Comparison of ENCODE assay signal across 1 cellular context in the genomic region with DNA sequence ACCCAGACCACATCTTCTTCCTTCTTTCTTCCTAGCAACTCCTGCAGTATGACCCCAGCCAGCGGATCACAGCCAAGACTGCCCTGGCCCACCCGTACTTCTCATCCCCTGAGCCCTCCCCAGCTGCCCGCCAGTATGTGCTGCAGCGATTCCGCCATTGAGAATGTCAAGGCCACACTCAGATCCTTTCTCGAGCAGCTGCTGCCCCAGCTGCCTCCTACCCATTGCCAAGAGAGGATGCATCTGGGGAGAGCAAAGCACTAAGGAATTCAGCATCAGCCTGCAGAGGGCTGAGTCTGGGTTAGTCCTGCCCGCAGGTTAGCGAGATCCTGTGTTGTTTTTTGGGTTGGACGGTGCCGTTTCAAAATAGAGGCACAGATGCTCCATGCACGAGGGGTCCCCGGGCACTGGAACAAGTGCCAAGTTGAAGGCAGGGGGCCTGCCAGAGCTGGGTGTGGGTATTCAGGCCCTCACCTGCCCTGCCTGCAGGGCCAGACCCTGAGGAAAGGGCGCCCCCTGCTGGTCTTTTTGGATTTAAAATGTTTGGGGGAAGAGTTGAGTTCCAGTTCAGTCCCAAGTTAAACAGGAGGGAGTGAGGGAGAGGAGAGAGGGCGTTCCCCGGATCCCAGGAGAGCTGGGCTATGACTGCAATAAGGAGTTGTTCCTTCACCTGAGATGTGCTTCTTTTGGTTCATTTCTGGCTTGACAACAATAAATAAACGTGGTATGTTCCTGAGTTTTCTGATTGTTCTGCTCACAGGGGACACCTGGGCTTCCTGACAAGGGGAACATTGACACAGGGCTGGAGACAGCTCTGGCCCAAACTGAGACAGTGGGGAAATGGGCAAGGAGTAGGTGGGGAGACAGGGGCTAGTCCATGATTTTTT.
TF ChIP-seq lines count a peak whose summit lies in the region.

No MANE protein-coding gene starts in this region.

TF ChIP-seq in K562, 482 proteins besides CTCF, POLR2A, EP300 and RAD21 (continued from another document and continues in another):
- TF ChIP-seq, protein P1, sequence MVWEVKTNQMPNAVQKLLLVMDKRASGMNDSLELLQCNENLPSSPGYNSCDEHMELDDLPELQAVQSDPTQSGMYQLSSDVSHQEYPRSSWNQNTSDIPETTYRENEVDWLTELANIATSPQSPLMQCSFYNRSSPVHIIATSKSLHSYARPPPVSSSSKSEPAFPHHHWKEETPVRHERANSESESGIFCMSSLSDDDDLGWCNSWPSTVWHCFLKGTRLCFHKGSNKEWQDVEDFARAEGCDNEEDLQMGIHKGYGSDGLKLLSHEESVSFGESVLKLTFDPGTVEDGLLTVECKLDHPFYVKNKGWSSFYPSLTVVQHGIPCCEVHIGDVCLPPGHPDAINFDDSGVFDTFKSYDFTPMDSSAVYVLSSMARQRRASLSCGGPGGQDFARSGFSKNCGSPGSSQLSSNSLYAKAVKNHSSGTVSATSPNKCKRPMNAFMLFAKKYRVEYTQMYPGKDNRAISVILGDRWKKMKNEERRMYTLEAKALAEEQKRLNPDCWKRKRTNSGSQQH (CRISPR knock-in tag; IDR thresholded peaks at IDR 0.05), result no peak
- TF ChIP-seq, protein P2, sequence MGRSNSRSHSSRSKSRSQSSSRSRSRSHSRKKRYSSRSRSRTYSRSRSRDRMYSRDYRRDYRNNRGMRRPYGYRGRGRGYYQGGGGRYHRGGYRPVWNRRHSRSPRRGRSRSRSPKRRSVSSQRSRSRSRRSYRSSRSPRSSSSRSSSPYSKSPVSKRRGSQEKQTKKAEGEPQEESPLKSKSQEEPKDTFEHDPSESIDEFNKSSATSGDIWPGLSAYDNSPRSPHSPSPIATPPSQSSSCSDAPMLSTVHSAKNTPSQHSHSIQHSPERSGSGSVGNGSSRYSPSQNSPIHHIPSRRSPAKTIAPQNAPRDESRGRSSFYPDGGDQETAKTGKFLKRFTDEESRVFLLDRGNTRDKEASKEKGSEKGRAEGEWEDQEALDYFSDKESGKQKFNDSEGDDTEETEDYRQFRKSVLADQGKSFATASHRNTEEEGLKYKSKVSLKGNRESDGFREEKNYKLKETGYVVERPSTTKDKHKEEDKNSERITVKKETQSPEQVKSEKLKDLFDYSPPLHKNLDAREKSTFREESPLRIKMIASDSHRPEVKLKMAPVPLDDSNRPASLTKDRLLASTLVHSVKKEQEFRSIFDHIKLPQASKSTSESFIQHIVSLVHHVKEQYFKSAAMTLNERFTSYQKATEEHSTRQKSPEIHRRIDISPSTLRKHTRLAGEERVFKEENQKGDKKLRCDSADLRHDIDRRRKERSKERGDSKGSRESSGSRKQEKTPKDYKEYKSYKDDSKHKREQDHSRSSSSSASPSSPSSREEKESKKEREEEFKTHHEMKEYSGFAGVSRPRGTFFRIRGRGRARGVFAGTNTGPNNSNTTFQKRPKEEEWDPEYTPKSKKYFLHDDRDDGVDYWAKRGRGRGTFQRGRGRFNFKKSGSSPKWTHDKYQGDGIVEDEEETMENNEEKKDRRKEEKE (IDR thresholded peaks at IDR 0.05; ENCODE audit: borderline replicate concordance in 1 of 2, control insufficient read depth in 1 of 2, low read depth in 2 of 2, low read length in 1 of 2), result no peak
- TF ChIP-seq, protein P3, sequence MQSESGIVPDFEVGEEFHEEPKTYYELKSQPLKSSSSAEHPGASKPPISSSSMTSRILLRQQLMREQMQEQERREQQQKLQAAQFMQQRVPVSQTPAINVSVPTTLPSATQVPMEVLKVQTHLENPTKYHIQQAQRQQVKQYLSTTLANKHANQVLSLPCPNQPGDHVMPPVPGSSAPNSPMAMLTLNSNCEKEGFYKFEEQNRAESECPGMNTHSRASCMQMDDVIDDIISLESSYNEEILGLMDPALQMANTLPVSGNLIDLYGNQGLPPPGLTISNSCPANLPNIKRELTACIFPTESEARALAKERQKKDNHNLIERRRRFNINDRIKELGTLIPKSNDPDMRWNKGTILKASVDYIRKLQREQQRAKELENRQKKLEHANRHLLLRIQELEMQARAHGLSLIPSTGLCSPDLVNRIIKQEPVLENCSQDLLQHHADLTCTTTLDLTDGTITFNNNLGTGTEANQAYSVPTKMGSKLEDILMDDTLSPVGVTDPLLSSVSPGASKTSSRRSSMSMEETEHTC (IDR thresholded peaks at IDR 0.05), result no peak
- TF ChIP-seq BCL6 (CRISPR knock-in tag; IDR thresholded peaks at IDR 0.05), result no peak
- TF ChIP-seq HLTF (IDR thresholded peaks at IDR 0.05), result no peak
- TF ChIP-seq ZC3H8 (IDR thresholded peaks at IDR 0.05), result no peak
- TF ChIP-seq RCOR1 (IDR thresholded peaks at IDR 0.05; ENCODE audit: borderline replicate concordance in 1 of 2, low read depth in 2 of 2, low read length in 2 of 2), result peak in 1 of 2 experiments; percentile 39; a peak in 1 of 4 replicates
- TF ChIP-seq TAF1 (IDR thresholded peaks at IDR 0.05; ENCODE audit: control insufficient read depth, extremely low read depth, insufficient read depth, low read length, severe bottlenecking), result no peak
- no peak for TF ChIP-seq NELFE (IDR thresholded peaks at IDR 0.05; ENCODE audit: insufficient read depth, insufficient read length)
- no peak for TF ChIP-seq TGIF2 (CRISPR knock-in tag; IDR thresholded peaks at IDR 0.05)
- no peak for TF ChIP-seq CBFB (CRISPR knock-in tag; IDR thresholded peaks at IDR 0.05)
- TF ChIP-seq, protein P4, sequence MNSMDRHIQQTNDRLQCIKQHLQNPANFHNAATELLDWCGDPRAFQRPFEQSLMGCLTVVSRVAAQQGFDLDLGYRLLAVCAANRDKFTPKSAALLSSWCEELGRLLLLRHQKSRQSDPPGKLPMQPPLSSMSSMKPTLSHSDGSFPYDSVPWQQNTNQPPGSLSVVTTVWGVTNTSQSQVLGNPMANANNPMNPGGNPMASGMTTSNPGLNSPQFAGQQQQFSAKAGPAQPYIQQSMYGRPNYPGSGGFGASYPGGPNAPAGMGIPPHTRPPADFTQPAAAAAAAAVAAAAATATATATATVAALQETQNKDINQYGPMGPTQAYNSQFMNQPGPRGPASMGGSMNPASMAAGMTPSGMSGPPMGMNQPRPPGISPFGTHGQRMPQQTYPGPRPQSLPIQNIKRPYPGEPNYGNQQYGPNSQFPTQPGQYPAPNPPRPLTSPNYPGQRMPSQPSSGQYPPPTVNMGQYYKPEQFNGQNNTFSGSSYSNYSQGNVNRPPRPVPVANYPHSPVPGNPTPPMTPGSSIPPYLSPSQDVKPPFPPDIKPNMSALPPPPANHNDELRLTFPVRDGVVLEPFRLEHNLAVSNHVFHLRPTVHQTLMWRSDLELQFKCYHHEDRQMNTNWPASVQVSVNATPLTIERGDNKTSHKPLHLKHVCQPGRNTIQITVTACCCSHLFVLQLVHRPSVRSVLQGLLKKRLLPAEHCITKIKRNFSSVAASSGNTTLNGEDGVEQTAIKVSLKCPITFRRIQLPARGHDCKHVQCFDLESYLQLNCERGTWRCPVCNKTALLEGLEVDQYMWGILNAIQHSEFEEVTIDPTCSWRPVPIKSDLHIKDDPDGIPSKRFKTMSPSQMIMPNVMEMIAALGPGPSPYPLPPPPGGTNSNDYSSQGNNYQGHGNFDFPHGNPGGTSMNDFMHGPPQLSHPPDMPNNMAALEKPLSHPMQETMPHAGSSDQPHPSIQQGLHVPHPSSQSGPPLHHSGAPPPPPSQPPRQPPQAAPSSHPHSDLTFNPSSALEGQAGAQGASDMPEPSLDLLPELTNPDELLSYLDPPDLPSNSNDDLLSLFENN (IDR thresholded peaks at IDR 0.05; ENCODE audit: low read depth in 2 of 2, low read length in 2 of 2), result no peak
- TF ChIP-seq, protein P5, sequence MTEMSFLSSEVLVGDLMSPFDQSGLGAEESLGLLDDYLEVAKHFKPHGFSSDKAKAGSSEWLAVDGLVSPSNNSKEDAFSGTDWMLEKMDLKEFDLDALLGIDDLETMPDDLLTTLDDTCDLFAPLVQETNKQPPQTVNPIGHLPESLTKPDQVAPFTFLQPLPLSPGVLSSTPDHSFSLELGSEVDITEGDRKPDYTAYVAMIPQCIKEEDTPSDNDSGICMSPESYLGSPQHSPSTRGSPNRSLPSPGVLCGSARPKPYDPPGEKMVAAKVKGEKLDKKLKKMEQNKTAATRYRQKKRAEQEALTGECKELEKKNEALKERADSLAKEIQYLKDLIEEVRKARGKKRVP (CRISPR knock-in tag; IDR thresholded peaks at IDR 0.05), result no peak
- no peak for TF ChIP-seq ZBTB17 (CRISPR knock-in tag; IDR thresholded peaks at IDR 0.05)
- TF ChIP-seq IRF9 (tag; IDR thresholded peaks at IDR 0.05), result no peak
- no peak for TF ChIP-seq MCM5 (IDR thresholded peaks at IDR 0.05; ENCODE audit: low read depth)
- no peak for TF ChIP-seq HSF4 (CRISPR knock-in tag; IDR thresholded peaks at IDR 0.05; ENCODE audit: borderline replicate concordance)
- no peak for TF ChIP-seq ZNF3 (CRISPR knock-in tag; IDR thresholded peaks at IDR 0.05)
- TF ChIP-seq MECOM (CRISPR knock-in tag; IDR thresholded peaks at IDR 0.05), result no peak
- TF ChIP-seq HMG20A (CRISPR knock-in tag; conservative IDR thresholded peaks at IDR 0.05), result no peak
- TF ChIP-seq, protein P6, sequence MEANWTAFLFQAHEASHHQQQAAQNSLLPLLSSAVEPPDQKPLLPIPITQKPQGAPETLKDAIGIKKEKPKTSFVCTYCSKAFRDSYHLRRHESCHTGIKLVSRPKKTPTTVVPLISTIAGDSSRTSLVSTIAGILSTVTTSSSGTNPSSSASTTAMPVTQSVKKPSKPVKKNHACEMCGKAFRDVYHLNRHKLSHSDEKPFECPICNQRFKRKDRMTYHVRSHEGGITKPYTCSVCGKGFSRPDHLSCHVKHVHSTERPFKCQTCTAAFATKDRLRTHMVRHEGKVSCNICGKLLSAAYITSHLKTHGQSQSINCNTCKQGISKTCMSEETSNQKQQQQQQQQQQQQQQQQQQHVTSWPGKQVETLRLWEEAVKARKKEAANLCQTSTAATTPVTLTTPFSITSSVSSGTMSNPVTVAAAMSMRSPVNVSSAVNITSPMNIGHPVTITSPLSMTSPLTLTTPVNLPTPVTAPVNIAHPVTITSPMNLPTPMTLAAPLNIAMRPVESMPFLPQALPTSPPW (CRISPR knock-in tag; IDR thresholded peaks at IDR 0.05), result peak; percentile 40; the same call in 1 of the 2 replicates
- no peak for TF ChIP-seq HDGF (IDR thresholded peaks at IDR 0.05)
- no peak for TF ChIP-seq ZNF707 (CRISPR knock-in tag; conservative IDR thresholded peaks at IDR 0.05)
- TF ChIP-seq, protein P7, sequence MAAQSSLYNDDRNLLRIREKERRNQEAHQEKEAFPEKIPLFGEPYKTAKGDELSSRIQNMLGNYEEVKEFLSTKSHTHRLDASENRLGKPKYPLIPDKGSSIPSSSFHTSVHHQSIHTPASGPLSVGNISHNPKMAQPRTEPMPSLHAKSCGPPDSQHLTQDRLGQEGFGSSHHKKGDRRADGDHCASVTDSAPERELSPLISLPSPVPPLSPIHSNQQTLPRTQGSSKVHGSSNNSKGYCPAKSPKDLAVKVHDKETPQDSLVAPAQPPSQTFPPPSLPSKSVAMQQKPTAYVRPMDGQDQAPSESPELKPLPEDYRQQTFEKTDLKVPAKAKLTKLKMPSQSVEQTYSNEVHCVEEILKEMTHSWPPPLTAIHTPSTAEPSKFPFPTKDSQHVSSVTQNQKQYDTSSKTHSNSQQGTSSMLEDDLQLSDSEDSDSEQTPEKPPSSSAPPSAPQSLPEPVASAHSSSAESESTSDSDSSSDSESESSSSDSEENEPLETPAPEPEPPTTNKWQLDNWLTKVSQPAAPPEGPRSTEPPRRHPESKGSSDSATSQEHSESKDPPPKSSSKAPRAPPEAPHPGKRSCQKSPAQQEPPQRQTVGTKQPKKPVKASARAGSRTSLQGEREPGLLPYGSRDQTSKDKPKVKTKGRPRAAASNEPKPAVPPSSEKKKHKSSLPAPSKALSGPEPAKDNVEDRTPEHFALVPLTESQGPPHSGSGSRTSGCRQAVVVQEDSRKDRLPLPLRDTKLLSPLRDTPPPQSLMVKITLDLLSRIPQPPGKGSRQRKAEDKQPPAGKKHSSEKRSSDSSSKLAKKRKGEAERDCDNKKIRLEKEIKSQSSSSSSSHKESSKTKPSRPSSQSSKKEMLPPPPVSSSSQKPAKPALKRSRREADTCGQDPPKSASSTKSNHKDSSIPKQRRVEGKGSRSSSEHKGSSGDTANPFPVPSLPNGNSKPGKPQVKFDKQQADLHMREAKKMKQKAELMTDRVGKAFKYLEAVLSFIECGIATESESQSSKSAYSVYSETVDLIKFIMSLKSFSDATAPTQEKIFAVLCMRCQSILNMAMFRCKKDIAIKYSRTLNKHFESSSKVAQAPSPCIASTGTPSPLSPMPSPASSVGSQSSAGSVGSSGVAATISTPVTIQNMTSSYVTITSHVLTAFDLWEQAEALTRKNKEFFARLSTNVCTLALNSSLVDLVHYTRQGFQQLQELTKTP (IDR thresholded peaks at IDR 0.05; ENCODE audit: low read depth in 1 of 2, partially characterized antibody in 2 of 2), result no peak
- no peak for TF ChIP-seq SP2 (IDR thresholded peaks at IDR 0.05; ENCODE audit: extremely low read depth, low read depth, low read length, poor library complexity, severe bottlenecking)
- TF ChIP-seq MAZ (CRISPR knock-in tag; conservative IDR thresholded peaks at IDR 0.05 in 1 of 2, IDR thresholded peaks at IDR 0.05 in 1 of 2), result peak in 1 of 2 experiments; percentile 46; a peak in 2 of 4 replicates
- no peak for TF ChIP-seq FOXA1 (IDR thresholded peaks at IDR 0.05; ENCODE audit: borderline replicate concordance)
- no peak for TF ChIP-seq ZNF354B (CRISPR knock-in tag; IDR thresholded peaks at IDR 0.05)
- TF ChIP-seq CHCHD3 (CRISPR knock-in tag; IDR thresholded peaks at IDR 0.05), result no peak
- TF ChIP-seq SPI1 (IDR thresholded peaks at IDR 0.05; ENCODE audit: borderline replicate concordance, low read depth, low read length), result no peak
- no peak for TF ChIP-seq KLF13 (tag; IDR thresholded peaks at IDR 0.05; ENCODE audit: borderline replicate concordance, low read depth)
- no peak for TF ChIP-seq ZNF766 (CRISPR knock-in tag; conservative IDR thresholded peaks at IDR 0.05)
- no peak for TF ChIP-seq MCM2 (IDR thresholded peaks at IDR 0.05; ENCODE audit: low read depth)
- no peak for TF ChIP-seq NEUROD1 (IDR thresholded peaks at IDR 0.05; ENCODE audit: borderline replicate concordance, low read depth, low read length, partially characterized antibody)
- TF ChIP-seq PTBP1 (IDR thresholded peaks at IDR 0.05; ENCODE audit: low read depth, low read length), result no peak
- no peak for TF ChIP-seq ZNF778 (CRISPR knock-in tag; IDR thresholded peaks at IDR 0.05)
